9 cellular contexts compared by ENCODE assay signal in the genomic region with DNA sequence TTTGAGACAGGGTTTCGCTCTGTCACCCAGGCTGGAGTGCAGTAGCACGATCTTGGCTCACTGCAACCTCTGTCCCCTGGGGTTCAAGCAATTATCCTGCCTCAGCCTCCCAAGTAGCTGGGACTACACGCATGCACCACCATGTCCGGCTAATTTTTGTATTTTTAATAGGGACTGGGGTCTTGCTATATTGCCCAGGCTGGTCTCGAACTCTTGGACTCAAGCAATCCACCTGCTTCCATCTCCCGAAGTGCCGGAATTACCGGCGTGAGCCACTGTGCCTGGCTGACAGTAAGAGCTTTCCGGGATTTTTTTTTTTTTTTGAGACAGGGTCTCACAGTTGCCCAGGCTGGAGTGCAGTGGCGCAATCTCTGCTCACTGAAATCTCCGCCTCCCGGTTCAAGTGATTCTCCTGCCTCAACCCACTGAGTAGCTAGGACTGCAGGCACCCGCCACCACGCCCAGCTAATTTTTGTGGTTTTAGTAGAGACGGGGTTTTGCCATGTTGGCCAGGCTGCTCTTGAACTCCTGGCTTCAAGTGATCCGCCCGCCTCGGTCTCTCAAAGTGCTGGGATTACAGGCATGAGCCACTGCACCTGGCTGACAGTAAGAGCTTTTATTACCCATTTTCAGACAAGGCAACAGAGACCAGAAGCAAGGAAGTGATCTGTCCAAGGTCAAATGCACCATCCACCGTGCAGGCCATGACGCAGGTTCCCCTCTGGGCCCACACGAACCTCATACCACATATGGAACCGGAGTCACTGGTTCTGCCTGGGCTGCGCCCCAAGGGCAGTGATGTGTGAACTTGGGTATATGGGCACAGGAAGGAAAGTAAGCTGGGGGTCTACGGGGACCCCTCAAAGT. TPM values are rescaled to one million over a fixed set of nuclear protein-coding genes. Genes with fewer than 3 reads are reported as not detected.
A peak's percentile ranks its signal among the peaks of the same experiment; 100 is the strongest.
DNase-seq lines count a peak whose midpoint lies in the region; ATAC-seq, FAIRE-seq and TF ChIP-seq lines count a peak whose summit lies in the region.
"Had no signal": no experiment of that assay in that cellular context is flagged by ENCODE, and none has a peak within 500 bp of the region (broad histone marks: within the 10 kb centered on the region; RNA-seq: fewer than 3 reads in every experiment).

No MANE protein-coding gene starts in this region.

- no peak for ATAC-seq in GM21367 (IDR thresholded peaks at IDR 0.05; ENCODE audit: unreplicated experiment)

- H2BK15ac ChIP-seq in mesendoderm (replicated peaks; ENCODE audit: low read depth): no peak overlapping the region

- H3K27me3 ChIP-seq in mesendoderm (ENCODE audit: insufficient read depth, low read length, poor library complexity) (no peaks in the 10 kb centered on the region), SJCRH30 (no peaks in the 10 kb centered on the region)
- H3K27me3 ChIP-seq: vagina had no signal

- peak overlapping the region; percentile 55 to 79 for H3K4me3 Mint-ChIP-seq in CD14-positive monocyte
- H3K4me3 Mint-ChIP-seq in activated T-cell treated with anti-CD3 and anti-CD28 coated beads, Interleukin-2, amount 50 U/mL, for 24 hours: peak overlapping the region; percentile 44

- intact Hi-C loops in CD14-positive monocyte (cut with micrococcal nuclease): loop anchor here in 1 of 2 donors (5.0 kb wide), 1 partner anchor 47 kb away; the partner anchor contains the start of gene IL27RA

- H3K9me3 ChIP-seq in SJCRH30 (replicated peaks): no peaks in the 10 kb centered on the region
- H3K9me3 ChIP-seq: vagina had no signal

- H3K4me2 ChIP-seq in mesendoderm (ENCODE audit: low read length): no peak overlapping the region

- H3K4me1 Mint-ChIP-seq in CD14-positive monocyte: peaks cover 68% of the 10 kb centered on the region
- H3K4me1 Mint-ChIP-seq in activated T-cell treated with anti-CD3 and anti-CD28 coated beads, Interleukin-2, amount 50 U/mL, for 24 hours (ENCODE audit: low read depth): peaks cover 77% of the 10 kb centered on the region

- H3K4me3 ChIP-seq in mesendoderm (ENCODE audit: low read length) (no peak overlapping the region), SJCRH30 (no peak overlapping the region)

- peak overlapping the region; percentile 74 for H2AK5ac ChIP-seq in mesendoderm (ENCODE audit: low read length)

- H3K36me3 Mint-ChIP-seq in CD14-positive monocyte: peaks cover 34 to 50% of the 10 kb centered on the region in 2 donors
- peaks cover 34% of the 10 kb centered on the region for H3K36me3 Mint-ChIP-seq in activated T-cell treated with anti-CD3 and anti-CD28 coated beads, Interleukin-2, amount 50 U/mL, for 24 hours (ENCODE audit: low read depth)

- in situ Hi-C loops in KBM-7 (cut with MboI; ENCODE audit: low pct_unique_long_range_greater_than_20kb, low sequenced_read_pairs): no loop called here

- no peaks in the 10 kb centered on the region for H3K79me2 ChIP-seq in mesendoderm (ENCODE audit: control insufficient read depth, insufficient read depth, low read length)

- H3K56ac ChIP-seq in mesendoderm (ENCODE audit: low read length): peak overlapping the region; percentile 60

- peaks cover 0 to 7% (median 3%) of the 10 kb centered on the region in 3 donors for H3K27me3 Mint-ChIP-seq in CD14-positive monocyte (ENCODE audit: low read depth in 3 of 3)
- no peaks in the 10 kb centered on the region for H3K27me3 Mint-ChIP-seq in activated T-cell treated with anti-CD3 and anti-CD28 coated beads, Interleukin-2, amount 50 U/mL, for 24 hours

- peak overlapping the region; percentile 13 for H3K18ac ChIP-seq in mesendoderm (ENCODE audit: low read length)

- no peak overlapping the region for H2BK120ac ChIP-seq in mesendoderm (ENCODE audit: low read depth, low read length)

- H2BK5ac ChIP-seq in mesendoderm (ENCODE audit: low read length): no peak overlapping the region

- no peaks in the 10 kb centered on the region for H3K79me1 ChIP-seq in mesendoderm (ENCODE audit: low read length)

- H3K36me3 ChIP-seq in mesendoderm (ENCODE audit: control insufficient read depth, insufficient read depth, low read length): no peaks in the 10 kb centered on the region
- no peaks in the 10 kb centered on the region for H3K36me3 ChIP-seq in SJCRH30

- TF ChIP-seq CTCF in CD14-positive monocyte (IDR thresholded peaks at IDR 0.05): no peak

- no peak overlapping the region for H3K4ac ChIP-seq in mesendoderm (ENCODE audit: low read depth, low read length)

- no peak overlapping the region for H4K8ac ChIP-seq in mesendoderm (ENCODE audit: low read depth, low read length)

- H4K5ac ChIP-seq in mesendoderm (ENCODE audit: low read length): no peak overlapping the region

- H3K4me1 ChIP-seq in mesendoderm (ENCODE audit: control insufficient read depth, low read depth, low read length): peaks cover 3% of the 10 kb centered on the region
- peaks cover 16% of the 10 kb centered on the region for H3K4me1 ChIP-seq in SJCRH30

- H3K27ac Mint-ChIP-seq in CD14-positive monocyte: peak overlapping the region; percentile 98 to 99 (median 99)
- peak overlapping the region; percentile 97 for H3K27ac Mint-ChIP-seq in activated T-cell treated with anti-CD3 and anti-CD28 coated beads, Interleukin-2, amount 50 U/mL, for 24 hours

- FAIRE-seq in GM18507 (lab: Jason Lieb, UNC): peak; percentile 64

- H3K23ac ChIP-seq in mesendoderm (ENCODE audit: low read length): peak overlapping the region; percentile 80

- peak overlapping the region; percentile 26 for H3K27ac ChIP-seq in mesendoderm (ENCODE audit: low read depth, low read length)
- no peak overlapping the region for H3K27ac ChIP-seq in SJCRH30

- WGBS in mesendoderm (ENCODE audit: extremely low coverage, insufficient coverage, low lambda C conversion rate): no CpG with 5 or more reads among the region's 25 CpGs

- DNase-seq in CD14-positive monocyte (ENCODE audit: low spot score) (peak; percentile 69), GM18507 (ENCODE audit: extremely low spot score, insufficient read length, low read depth) (no peak), mesendoderm (no peak), KBM-7 (no peak), SJCRH30 (no peak), NK-92 (lab: John Stamatoyannopoulos, UW; ENCODE audit: unreplicated experiment) (no peak)
- DNase-seq in activated T-cell treated with anti-CD3 and anti-CD28 coated beads, Interleukin-2, amount 50 U/mL, for 24 hours: no peak

- H3K9me3 Mint-ChIP-seq in CD14-positive monocyte: no peaks in the 10 kb centered on the region
- no peaks in the 10 kb centered on the region for H3K9me3 Mint-ChIP-seq in activated T-cell treated with anti-CD3 and anti-CD28 coated beads, Interleukin-2, amount 50 U/mL, for 24 hours

- peak overlapping the region; percentile 27 for H3K9ac ChIP-seq in mesendoderm (ENCODE audit: low read length)

RNA-seq across cellular contexts. Expression of gene RFX1, which starts 21.0 kb away (rescaled TPM):
- under 1 TPM; 0.89 to 0.95 TPM for polyA plus RNA-seq in CD14-positive monocyte
- polyA plus RNA-seq in mesendoderm (2013, experiment 1 of 2): 7.7 TPM
- 7.4 TPM for polyA plus RNA-seq in mesendoderm (2013, experiment 2 of 2)
- 3.9 and 4.4 TPM in 2 replicates for total RNA-seq in SJCRH30 (2014; rRNA removed; shearing (Covaris generic))

RNA-seq across cellular contexts. Expression of gene DCAF15, which starts 32.8 kb away (rescaled TPM):
- 1 to 10 TPM; 2.8 to 3.4 TPM for polyA plus RNA-seq in CD14-positive monocyte
- 41.4 TPM for polyA plus RNA-seq in mesendoderm (2013, experiment 1 of 2)
- polyA plus RNA-seq in mesendoderm (2013, experiment 2 of 2): 40.1 TPM
- total RNA-seq in SJCRH30 (2014; rRNA removed; shearing (Covaris generic)): 37.4 and 39.1 TPM in 2 replicates

RNA-seq across cellular contexts. Expression of gene RLN3, which starts 42.8 kb away (rescaled TPM):
- not detected for polyA plus RNA-seq in CD14-positive monocyte
- not detected for polyA plus RNA-seq in mesendoderm (2013, experiment 1 of 2)
- not detected for polyA plus RNA-seq in mesendoderm (2013, experiment 2 of 2)
- total RNA-seq in SJCRH30 (2014; rRNA removed; shearing (Covaris generic)): not detected in 2 replicates
- total RNA-seq: vagina had no signal

RNA-seq across cellular contexts. Expression of gene IL27RA, which starts 46.5 kb away (rescaled TPM):
- polyA plus RNA-seq in CD14-positive monocyte: 10 to 100 TPM; 54.9 to 61.5 TPM
- 6.1 TPM for polyA plus RNA-seq in mesendoderm (2013, experiment 1 of 2)
- 5.8 TPM for polyA plus RNA-seq in mesendoderm (2013, experiment 2 of 2)
- total RNA-seq in SJCRH30 (2014; rRNA removed; shearing (Covaris generic)): 1.5 TPM in 2 replicates

RNA-seq across cellular contexts. Expression of gene PODNL1, which starts 46.9 kb away (rescaled TPM):
- polyA plus RNA-seq in CD14-positive monocyte: 1 to 10 TPM; 1.3 to 1.4 TPM
- 0.21 TPM for polyA plus RNA-seq in mesendoderm (2013, experiment 1 of 2)
- polyA plus RNA-seq in mesendoderm (2013, experiment 2 of 2): 0.25 TPM
- total RNA-seq in SJCRH30 (2014; rRNA removed; shearing (Covaris generic)): 0.08 TPM in 1 of 2 replicates, not detected in the other
